11 cellular contexts compared by ENCODE assay signal in genomic region chr18:2883137-2883671, GRCh38. TPM values are rescaled to one million over a fixed set of nuclear protein-coding genes. Genes with fewer than 3 reads are reported as not detected.
A peak's percentile ranks its signal among the peaks of the same experiment; 100 is the strongest.
DNase-seq lines count a peak whose midpoint lies in the region; ATAC-seq, FAIRE-seq and TF ChIP-seq lines count a peak whose summit lies in the region.
"Had no signal": no experiment of that assay in that cellular context is flagged by ENCODE, and none has a peak within 500 bp of the region (broad histone marks: within the 10 kb centered on the region; RNA-seq: fewer than 3 reads in every experiment).

No MANE protein-coding gene starts in this region.

- H3K36me3 Mint-ChIP-seq in T-cell, result peaks cover 7% of the 10 kb centered on the region

- H3K27me3 ChIP-seq in K562 (ENCODE audit: control insufficient read depth in 2 of 2, insufficient read depth in 2 of 2, low read length in 2 of 2) (peaks cover 8 to 22% of the 10 kb centered on the region in 2 experiments), right atrium auricular region (no peaks in the 10 kb centered on the region)
- H3K27me3 ChIP-seq: neutrophil, SJSA1 had no signal

- peaks cover 10 to 16% (median 11%) of the 10 kb centered on the region in 3 donors for H3K9me3 Mint-ChIP-seq in T-cell

- peaks cover 3% of the 10 kb centered on the region for H3K9me3 ChIP-seq in K562 (replicated peaks; ENCODE audit: control insufficient read depth, insufficient read depth, low read depth, low read length)
- no peaks in the 10 kb centered on the region for H3K9me3 ChIP-seq in right atrium auricular region
- H3K9me3 ChIP-seq: neutrophil, SJSA1 had no signal

- no peak overlapping the region for H3K4me2 ChIP-seq in K562 (ENCODE audit: insufficient read depth, low read length)

- peak overlapping the region; percentile 21 to 81 (median 45) for H3K4me3 Mint-ChIP-seq in T-cell

- no TSS peak for BruUV-seq in K562 (replicated peaks; lab: Mats Ljungman, UMichigan)

- H3K4me1 ChIP-seq in K562 (replicated peaks in 1 of 2; ENCODE audit: control insufficient read depth in 2 of 2, insufficient read depth in 2 of 2, low read length in 2 of 2) (peaks cover 0 to 8% of the 10 kb centered on the region in 2 experiments; a peak in 2 of 5 replicates), right atrium auricular region (peaks cover 0 to 27% of the 10 kb centered on the region in 2 donors)
- H3K4me1 ChIP-seq: SJSA1 had no signal

- WGBS in K562 (ENCODE audit: insufficient coverage, low coverage, missing lambda C conversion rate), result 27% methylated on average over 8 of the region's 8 CpGs

- intact Hi-C loops in K562 (cut with micrococcal nuclease), result no loop called here

- FAIRE-seq in K562 (lab: Jason Lieb, UNC), result no peak
- FAIRE-seq: H1 had no signal

- in situ Hi-C loops in K562 (cut with MboI), result no loop called here

- TF ChIP-seq RAD21 in K562 (CRISPR knock-in tag; conservative IDR thresholded peaks at IDR 0.05 in 1 of 2, IDR thresholded peaks at IDR 0.05 in 1 of 2), result no peak

- H2AFZ ChIP-seq in K562 (ENCODE audit: low read depth, low read length), result no peak overlapping the region

- peak; percentile 74 for ATAC-seq in GM21423 (IDR thresholded peaks at IDR 0.05; ENCODE audit: unreplicated experiment)
- ATAC-seq in T-cell (replicated peaks in 1 of 4), result peak; percentile 93 to 97 (median 94)
- peak; percentile 26; the same call in 2 of the 3 replicates for ATAC-seq in K562
- ATAC-seq in HG02588 (IDR thresholded peaks at IDR 0.05; ENCODE audit: unreplicated experiment), result no peak

- H3K9ac ChIP-seq in K562 (ENCODE audit: insufficient read depth in 1 of 2, low read depth in 2 of 2, low read length in 2 of 2), result peak overlapping the region in 1 of 2 experiments; percentile 20; a peak in 1 of 4 replicates

- H3K4me1 Mint-ChIP-seq in T-cell, result peaks cover 34 to 50% (median 44%) of the 10 kb centered on the region in 3 donors

- POLR2A ChIA-PET in T-cell (lab: Charles Lee), result interaction anchor here in 1 of 2 donors (0.6 to 0.7 kb wide), 2 partner anchors 163 to 207 kb away, joined by 3 to 9 read pairs; no protein-coding TSS in a partner anchor
- POLR2A ChIA-PET in K562 (lab: Yijun Ruan, JAX), result interaction anchor here (0.9 to 1.1 kb wide), 2 partner anchors 17 to 362 kb away, joined by 3 to 4 read pairs; no protein-coding TSS in a partner anchor

- TF ChIP-seq POLR2A in K562 (conservative IDR thresholded peaks at IDR 0.05), result no peak

- H3K79me2 ChIP-seq in K562 (ENCODE audit: control insufficient read depth, insufficient read depth, low read length), result no peaks in the 10 kb centered on the region

- no peaks in the 10 kb centered on the region for H3K36me3 ChIP-seq in K562 (ENCODE audit: control insufficient read depth, insufficient read depth, low read length)
- H3K36me3 ChIP-seq in right atrium auricular region, result no peaks in the 10 kb centered on the region
- H3K36me3 ChIP-seq: neutrophil, SJSA1 had no signal

- H3K9me1 ChIP-seq in K562 (ENCODE audit: control insufficient read depth, insufficient read depth, low read length), result no peaks in the 10 kb centered on the region

- no peak overlapping the region for H3K4me3 ChIP-seq in K562
- no peak overlapping the region for H3K4me3 ChIP-seq in right atrium auricular region
- H3K4me3 ChIP-seq: SJSA1 had no signal

- no peak for TF ChIP-seq EP300 in K562 (IDR thresholded peaks at IDR 0.05; ENCODE audit: low read length)

- H4K20me1 ChIP-seq in K562 (replicated peaks; ENCODE audit: control insufficient read depth, insufficient read depth, low read length), result no peaks in the 10 kb centered on the region

- no peaks in the 10 kb centered on the region for H3K27me3 Mint-ChIP-seq in T-cell

- CTCF ChIA-PET in T-cell (lab: Charles Lee), result interaction anchor here in 1 of 2 donors (0.5 to 0.6 kb wide), 2 partner anchors 297 to 821 kb away, joined by 4 to 5 read pairs; no protein-coding TSS in a partner anchor
- CTCF ChIA-PET in K562 (lab: Yijun Ruan, JAX; ENCODE audit: low intra/inter-chr PET ratio), result no interaction called here

- DNase-seq in T-cell (peak in 28 of 34 experiments; percentile 25 to 66 (median 38)), K562 (ENCODE audit: extremely low read depth in 1 of 4, low spot score in 3 of 4) (no peak), NCI-H2196 (lab: John Stamatoyannopoulos, UW; ENCODE audit: unreplicated experiment) (no peak), germinal center (ENCODE audit: low spot score) (no peak), right atrium auricular region (ENCODE audit: low spot score) (no peak)
- DNase-seq in stimulated activated naive CD4-positive, alpha-beta T cell treated with Interleukin-2 at 50 U/mL for 16 hours (lab: John Stamatoyannopoulos, UW), result peak; percentile 22

- H3K27ac Mint-ChIP-seq in T-cell, result peak overlapping the region; percentile 92 to 97

- H3K27ac ChIP-seq in K562 (ENCODE audit: extremely low read depth, low read depth, low read length), result no peak overlapping the region
- H3K27ac ChIP-seq in right atrium auricular region, result no peak overlapping the region
- H3K27ac ChIP-seq: neutrophil, SJSA1 had no signal

- TF ChIP-seq CTCF in K562 (IDR thresholded peaks at IDR 0.05 in 2 of 3, conservative IDR thresholded peaks at IDR 0.05 in 1 of 3; ENCODE audit: insufficient read depth in 2 of 3, low read depth in 1 of 3, low read length in 3 of 3) (no peak), right atrium auricular region (IDR thresholded peaks at IDR 0.05) (no peak)

TF ChIP-seq in K562, 482 proteins besides CTCF, POLR2A, EP300 and RAD21:
- TF ChIP-seq MCM5 (IDR thresholded peaks at IDR 0.05; ENCODE audit: low read depth), result no peak
- TF ChIP-seq U2AF2 (optimal IDR thresholded peaks at IDR 0.05; ENCODE audit: low read depth, low read length), result no peak
TF ChIP-seq in K562: peak in this region for 0.

RNA-seq across cellular contexts. Expression of gene EMILIN2, which starts 36.4 kb away (rescaled TPM):
- total RNA-seq in T-cell (10 to 100 TPM in 4 of 5 donors, 1 to 10 TPM in 1; 3.3 to 19.2 (median 15.0) TPM), K562 (2014; rRNA removed) (0.32 and 0.37 TPM in 2 replicates), K562 (2014; rRNA removed; fragmentation: Illumina TruSeq; extraction: Trizol) (0.11 and 0.16 TPM in 2 replicates), K562 (2015; rRNA removed; fragmentation: Illumina TruSeq; extraction: Trizol) (0.07 and 0.11 TPM in 2 replicates), K562 (2021) (0.34 and 0.40 TPM in 2 replicates), right atrium auricular region (10 to 100 TPM in 1 of 2 donors, 1 to 10 TPM in 1; 6.9 to 13.2 TPM)
- 0.76 and 1.1 TPM in 2 replicates for total RNA-seq in K562 (2011; cell fraction: chromatin; rRNA removed; ENCODE audit: low replicate concordance)
- total RNA-seq in K562 (2011; cell fraction: nucleolus; rRNA removed), result 0.79 and 0.83 TPM in 2 replicates
- 0.69 and 0.88 TPM in 2 replicates for total RNA-seq in K562 (2011; cell fraction: nucleoplasm; rRNA removed)
- polyA plus RNA-seq in K562 (2011; rRNA removed) (0.25 and 0.35 TPM in 2 replicates), K562 (2014; fragmentation: Illumina TruSeq; extraction: Trizol) (0.19 and 0.24 TPM in 2 replicates), K562 (2014; fragmentation: Nextera tagmentation; extraction: Ambion mirVana) (under 1 TPM; 0.01 to 0.03 TPM), K562 (2014; rRNA removed) (0.20 and 0.40 TPM in 2 replicates)
- 0.44 and 0.69 TPM in 2 replicates for polyA plus RNA-seq in K562 (2011; cell fraction: cytosol; rRNA removed)
- 0.43 and 0.48 TPM in 2 replicates for polyA plus RNA-seq in K562 (2011; cell fraction: nucleus; rRNA removed)
- polyA plus RNA-seq in K562 (2012), result 0.21 and 0.26 TPM in 2 replicates
- 0.63 and 1.0 TPM in 2 replicates for polyA minus RNA-seq in K562 (2011; rRNA and poly(A)+ RNA removed)
- polyA minus RNA-seq in K562 (2011; cell fraction: cytosol; rRNA and poly(A)+ RNA removed), result 0.38 and 0.91 TPM in 2 replicates
- 0.13 and 0.78 TPM in 2 replicates for polyA minus RNA-seq in K562 (2011; cell fraction: nucleus; rRNA and poly(A)+ RNA removed)

Comparison
In these comparisons a context has a peak if more than half of its experiments do, and no peak if none do; other contexts are left out.
1. DNase-seq: peak in T-cell (28 of 34) and stimulated activated naive CD4-positive, alpha-beta T cell treated with Interleukin-2 at 50 U/mL for 16 hours (single experiment); none in K562 (0 of 4), NCI-H2196 (single experiment), germinal center (single experiment) and right atrium auricular region (single experiment).